ENCODE assay signal across 15 cellular contexts in genomic region chrX:31715675-31716074, GRCh38.
DNase-seq lines count a peak whose midpoint lies in the region; ATAC-seq and TF ChIP-seq lines count a peak whose summit lies in the region.
"Had no signal": no experiment of that assay in that cellular context is flagged by ENCODE, and none has a peak within 500 bp of the region (broad histone marks: within the 10 kb centered on the region; RNA-seq: fewer than 3 reads in every experiment).

No MANE protein-coding gene starts in this region.

- H3K27ac ChIP-seq in A673 (ENCODE audit: low read depth, low read length, poor library complexity, severe bottlenecking): no peak overlapping the region
- no peak overlapping the region for H3K27ac ChIP-seq in PC-3 (ENCODE audit: low read length)
- no peak overlapping the region for H3K27ac ChIP-seq in left lung
- H3K27ac ChIP-seq in psoas muscle: no peak overlapping the region
- H3K27ac ChIP-seq: GM23248, SJCRH30 had no signal

- H4K20me1 ChIP-seq in PC-3 (ENCODE audit: low read length): no peaks in the 10 kb centered on the region

- H3K9me3 ChIP-seq in A673 (ENCODE audit: low read depth, low read length, poor library complexity, severe bottlenecking): no peaks in the 10 kb centered on the region
- H3K9me3 ChIP-seq in PC-3 (ENCODE audit: low read length): no peaks in the 10 kb centered on the region
- no peaks in the 10 kb centered on the region for H3K9me3 ChIP-seq in left lung
- H3K9me3 ChIP-seq in psoas muscle: no peaks in the 10 kb centered on the region
- H3K9me3 ChIP-seq: BE2C, SJCRH30 had no signal

- H3K4me1 ChIP-seq in A673 (ENCODE audit: insufficient read depth, low read length, poor library complexity, severe bottlenecking) (no peaks in the 10 kb centered on the region), PC-3 (ENCODE audit: insufficient read depth, low read length) (no peaks in the 10 kb centered on the region), left lung (no peaks in the 10 kb centered on the region), psoas muscle (no peaks in the 10 kb centered on the region)
- H3K4me1 ChIP-seq: BE2C, SJCRH30 had no signal

- H3K9ac ChIP-seq in PC-3 (ENCODE audit: low read length): no peak overlapping the region
- H3K9ac ChIP-seq: GM23248 had no signal

- H3K27me3 Mint-ChIP-seq in activated CD8-positive, alpha-beta T cell treated with anti-CD3 and anti-CD28 coated beads, Interleukin-2, amount 10 ng/mL, durations not matched to agents 7 days and 5 days (ENCODE audit: low read depth): no peaks in the 10 kb centered on the region
- H3K27me3 Mint-ChIP-seq: CD8-positive, alpha-beta memory T cell had no signal

- intact Hi-C loops in A673 (cut with micrococcal nuclease; ENCODE audit: unreplicated experiment): no loop called here
- intact Hi-C loops in PC-3 (cut with micrococcal nuclease): no loop called here
- intact Hi-C loops in left lung (cut with DNase I): no loop called here
- intact Hi-C loops in psoas muscle (cut with DNase I): no loop called here

- no peaks in the 10 kb centered on the region for H3F3A ChIP-seq in PC-3 (ENCODE audit: low read length, unreplicated experiment)

- POLR2A ChIA-PET in A673 (lab: Charles Lee; ENCODE audit: low non-redundant PET) (no interaction called here), PC-3 (lab: Charles Lee; ENCODE audit: unreplicated experiment) (no interaction called here)
- POLR2A ChIA-PET in activated CD8-positive, alpha-beta T cell treated with anti-CD3 and anti-CD28 coated beads, Interleukin-2, amount 10 ng/mL, durations not matched to agents 7 days and 5 days (lab: Charles Lee): no interaction called here

- H3K9me2 ChIP-seq in PC-3 (replicated peaks; ENCODE audit: low read length): no peaks in the 10 kb centered on the region

- no peak for TF ChIP-seq CTCF in A673 (conservative IDR thresholded peaks at IDR 0.05; ENCODE audit: low read depth, low read length)
- no peak for TF ChIP-seq CTCF in PC-3 (conservative IDR thresholded peaks at IDR 0.05; ENCODE audit: low read depth, low read length)
- no peak for TF ChIP-seq CTCF in left lung (IDR thresholded peaks at IDR 0.05)
- no peak for TF ChIP-seq CTCF in psoas muscle (IDR thresholded peaks at IDR 0.05)

- H3K36me3 ChIP-seq in A673 (ENCODE audit: insufficient read depth, low read length, poor library complexity, severe bottlenecking) (no peaks in the 10 kb centered on the region), PC-3 (ENCODE audit: low read depth, low read length) (no peaks in the 10 kb centered on the region), left lung (no peaks in the 10 kb centered on the region), psoas muscle (ENCODE audit: insufficient read depth in 1 of 2, low read depth in 1 of 2) (no peaks in the 10 kb centered on the region)
- H3K36me3 ChIP-seq: BE2C, SJCRH30 had no signal

- H3K4me1 Mint-ChIP-seq in activated CD8-positive, alpha-beta T cell treated with anti-CD3 and anti-CD28 coated beads, Interleukin-2, amount 10 ng/mL, durations not matched to agents 7 days and 5 days (ENCODE audit: low read depth): no peaks in the 10 kb centered on the region
- H3K4me1 Mint-ChIP-seq: CD8-positive, alpha-beta memory T cell had no signal

- ATAC-seq in PC-3 (no peak), left lung (peak; percentile 62), GM21367 (IDR thresholded peaks at IDR 0.05; ENCODE audit: unreplicated experiment) (no peak), psoas muscle (no peak)
- no peak for ATAC-seq in activated CD8-positive, alpha-beta T cell treated with anti-CD3 and anti-CD28 coated beads, Interleukin-2, amount 10 ng/mL, durations not matched to agents 7 days and 5 days
- ATAC-seq: GM12878 had no signal

- no peak overlapping the region for H3K27ac Mint-ChIP-seq in activated CD8-positive, alpha-beta T cell treated with anti-CD3 and anti-CD28 coated beads, Interleukin-2, amount 10 ng/mL, durations not matched to agents 7 days and 5 days
- H3K27ac Mint-ChIP-seq: CD8-positive, alpha-beta memory T cell had no signal

- no peak overlapping the region for H3K4me2 ChIP-seq in PC-3 (ENCODE audit: low read length)

- DNase-seq in A673 (ENCODE audit: low spot score): peak; percentile 24
- DNase-seq in Daoy (ENCODE audit: low read depth): peak; percentile 69
- DNase-seq in PC-3: peak; percentile 7
- DNase-seq in left lung: no peak
- no peak for DNase-seq in activated CD8-positive, alpha-beta T cell treated with anti-CD3 and anti-CD28 coated beads, Interleukin-2, amount 10 ng/mL, durations not matched to agents 7 days and 5 days
- DNase-seq in psoas muscle: no peak
- DNase-seq: BE2C; CD8-positive, alpha-beta memory T cell; DMS153; GM23248; NCI-H146; RPMI8226; SJCRH30 had no signal

- BruUV-seq in A673 (replicated peaks; lab: Mats Ljungman, UMichigan) (no TSS peak), PC-3 (replicated peaks; lab: Mats Ljungman, UMichigan) (no TSS peak)

- H3K79me2 ChIP-seq in PC-3 (ENCODE audit: low read length): no peaks in the 10 kb centered on the region

- H2AFZ ChIP-seq in PC-3 (ENCODE audit: low read length): no peak overlapping the region
- H2AFZ ChIP-seq: GM23248 had no signal

- H3K9me3 Mint-ChIP-seq in activated CD8-positive, alpha-beta T cell treated with anti-CD3 and anti-CD28 coated beads, Interleukin-2, amount 10 ng/mL, durations not matched to agents 7 days and 5 days (ENCODE audit: insufficient read depth): no peaks in the 10 kb centered on the region
- H3K9me3 Mint-ChIP-seq: CD8-positive, alpha-beta memory T cell had no signal

- 74 to 89% (median 77%) methylated on average over 5 of the region's 5 CpGs for WGBS in psoas muscle, 3 donors

- no peaks in the 10 kb centered on the region for H3K36me3 Mint-ChIP-seq in activated CD8-positive, alpha-beta T cell treated with anti-CD3 and anti-CD28 coated beads, Interleukin-2, amount 10 ng/mL, durations not matched to agents 7 days and 5 days (ENCODE audit: low read depth)
- H3K36me3 Mint-ChIP-seq: CD8-positive, alpha-beta memory T cell had no signal

- CTCF ChIA-PET in A673 (lab: Charles Lee) (no interaction called here), PC-3 (lab: Charles Lee) (no interaction called here)
- CTCF ChIA-PET in activated CD8-positive, alpha-beta T cell treated with anti-CD3 and anti-CD28 coated beads, Interleukin-2, amount 10 ng/mL, durations not matched to agents 7 days and 5 days (lab: Charles Lee): no interaction called here

- H3K27me3 ChIP-seq in A673 (replicated peaks; ENCODE audit: insufficient read depth, low read depth, low read length, poor library complexity) (no peaks in the 10 kb centered on the region), PC-3 (ENCODE audit: low read length) (no peaks in the 10 kb centered on the region), left lung (peaks cover 0 to 5% of the 10 kb centered on the region in 2 donors), psoas muscle (ENCODE audit: insufficient read depth in 3 of 3, low read length in 2 of 3) (no peaks in the 10 kb centered on the region)
- H3K27me3 ChIP-seq: BE2C, SJCRH30 had no signal

- H3K4me3 ChIP-seq in A673 (ENCODE audit: low read depth, low read length, poor library complexity, severe bottlenecking) (no peak overlapping the region), PC-3 (ENCODE audit: low read length) (no peak overlapping the region), left lung (no peak overlapping the region), psoas muscle (no peak overlapping the region)
- H3K4me3 ChIP-seq: GM12878, GM23248, SJCRH30 had no signal

- H3K4me3 Mint-ChIP-seq in activated CD8-positive, alpha-beta T cell treated with anti-CD3 and anti-CD28 coated beads, Interleukin-2, amount 10 ng/mL, durations not matched to agents 7 days and 5 days: no peak overlapping the region
- H3K4me3 Mint-ChIP-seq: CD8-positive, alpha-beta memory T cell had no signal

Comparison
In these comparisons a context has a peak if more than half of its experiments do, and no peak if none do; other contexts are left out.
1. DNase-seq: peak in A673 (single experiment), Daoy (single experiment) and PC-3 (single experiment); none in left lung (0 of 2), activated CD8-positive, alpha-beta T cell treated with anti-CD3 and anti-CD28 coated beads, Interleukin-2, amount 10 ng/mL, durations not matched to agents 7 days and 5 days (single experiment) and psoas muscle (0 of 2).